31 cellular contexts compared by ENCODE assay signal in genomic region chr6:138643210-138643609, GRCh38.
"Had no signal": no experiment of that assay in that cellular context is flagged by ENCODE, and none has a peak within 500 bp of the region (broad histone marks: within the 10 kb centered on the region; RNA-seq: fewer than 3 reads in every experiment).

No MANE protein-coding gene starts in this region.

- H3K36me3 ChIP-seq: adrenal gland, esophagus squamous epithelium, gastroesophageal sphincter, heart right ventricle had no signal

- H3K27ac ChIP-seq: adrenal gland, body of pancreas, esophagus squamous epithelium, gastroesophageal sphincter, heart right ventricle had no signal

- ATAC-seq: activated CD4-positive, alpha-beta T cell treated with anti-CD3 and anti-CD28 coated beads for 36 hours; activated CD8-positive, alpha-beta memory T cell treated with anti-CD3 and anti-CD28 coated beads, Interleukin-2, amount 10 ng/mL, durations not matched to agents 7 days and 5 days; activated CD8-positive, alpha-beta T cell treated with anti-CD3 and anti-CD28 coated beads, Interleukin-2, amount 10 ng/mL, durations not matched to agents 7 days and 5 days; activated naive CD4-positive, alpha-beta T cell treated with anti-CD3 and anti-CD28 coated beads, Interleukin-2, amount 50 U/mL, for 72 hours; activated naive CD8-positive, alpha-beta T cell treated with anti-CD3 and anti-CD28 coated beads, Interleukin-2, amount 50 U/mL, for 24 hours; activated T-cell treated with anti-CD3 and anti-CD28 coated beads, Interleukin-2, amount 50 U/mL, for 72 hours; body of pancreas; effector memory CD8-positive, alpha-beta T cell; gastroesophageal sphincter; heart right ventricle had no signal

- H3K27me3 ChIP-seq: adrenal gland, body of pancreas, esophagus squamous epithelium, gastroesophageal sphincter, heart right ventricle had no signal

- DNase-seq: activated CD4-positive, alpha-beta memory T cell treated with anti-CD3 and anti-CD28 coated beads for 36 hours; activated CD4-positive, alpha-beta T cell treated with anti-CD3 and anti-CD28 coated beads for 36 hours; activated CD4-positive, alpha-beta T cell treated with anti-CD3 and anti-CD28 coated beads, Interleukin-2, amount 10 ng/mL, durations not matched to agents 24 days and 14 days; activated CD4-positive, CD25-positive, alpha-beta regulatory T cell; activated CD4-positive, CD25-positive, alpha-beta regulatory T cell treated with anti-CD3 and anti-CD28 coated beads, Interleukin-2, amount 50 U/mL, for 72 hours; activated CD8-positive, alpha-beta memory T cell treated with anti-CD3 and anti-CD28 coated beads, Interleukin-2, amount 10 ng/mL, durations not matched to agents 7 days and 5 days; activated CD8-positive, alpha-beta memory T cell treated with anti-CD3 and anti-CD28 coated beads, Interleukin-2, amount 50 U/mL, for 4 hours; activated CD8-positive, alpha-beta T cell treated with anti-CD3 and anti-CD28 coated beads, Interleukin-2, amount 10 ng/mL, durations not matched to agents 7 days and 5 days; activated gamma-delta T cell; activated naive CD4-positive, alpha-beta T cell; activated naive CD4-positive, alpha-beta T cell treated with anti-CD3 and anti-CD28 coated beads, Interleukin-2, amount 10 ng/mL, durations not matched to agents 7 days and 5 days; activated naive CD8-positive, alpha-beta T cell treated with anti-CD3 and anti-CD28 coated beads, Interleukin-2, amount 50 U/mL, for 24 hours; activated T-cell treated with anti-CD3 and anti-CD28 coated beads, Interleukin-2, amount 50 U/mL, for 1 hour; activated T-cell treated with anti-CD3 and anti-CD28 coated beads, Interleukin-2, amount 50 U/mL, for 72 hours; adrenal gland; amygdala; aorta; body of pancreas; caudate nucleus; cortex of kidney; dermis blood vessel endothelial cell; effector CD4-positive, alpha-beta T cell; effector memory CD8-positive, alpha-beta T cell; erythroblast; esophagus squamous epithelium; foreskin melanocyte; heart right ventricle; T-helper 2 cell had no signal

- H3K9me3 ChIP-seq: adrenal gland, body of pancreas, esophagus squamous epithelium, gastroesophageal sphincter, heart right ventricle had no signal

- H3K4me1 ChIP-seq: body of pancreas, gastroesophageal sphincter had no signal

- FAIRE-seq: colon had no signal

- H3K4me3 ChIP-seq: adrenal gland, body of pancreas, esophagus squamous epithelium, gastroesophageal sphincter, heart right ventricle had no signal
